20 cellular contexts compared by ENCODE assay signal in genomic region chr2:65121-65520, GRCh38. TPM values are rescaled to one million over a fixed set of nuclear protein-coding genes. Genes with fewer than 3 reads are reported as not detected.
"Had no signal": no experiment of that assay in that cellular context is flagged by ENCODE, and none has a peak within 500 bp of the region (broad histone marks: within the 10 kb centered on the region; RNA-seq: fewer than 3 reads in every experiment).

No MANE protein-coding gene starts in this region.

- H3K27ac ChIP-seq: colonic mucosa, heart left ventricle, neutrophil, spleen, tibial artery, upper lobe of left lung, uterus had no signal

- H3K4me3 ChIP-seq: colonic mucosa, heart left ventricle, spleen, tibial artery, upper lobe of left lung, uterus had no signal

- H3K4me1 ChIP-seq: heart left ventricle, spleen, tibial artery, upper lobe of left lung, uterus had no signal

- H3K36me3 ChIP-seq: colonic mucosa, heart left ventricle, neutrophil, spleen, tibial artery, upper lobe of left lung, uterus had no signal

- ATAC-seq: heart left ventricle; sciatic nerve; stimulated activated memory B cell treated with anti-CD40 and anti-IgM and Interleukin-4, amounts not matched to agents 10 μg/mL and 1 μg/mL and 100 μg/mL, for 72 hours had no signal

- H3K27me3 ChIP-seq: colonic mucosa, neutrophil, upper lobe of left lung, uterus had no signal

- H3K9me3 ChIP-seq: colonic mucosa, neutrophil, upper lobe of left lung, uterus had no signal

- DNase-seq: colonic mucosa; dermis blood vessel endothelial cell; erythroblast; heart left ventricle; hippocampal formation; mammary epithelial cell; posterior cingulate gyrus; spleen; stimulated activated CD4-positive, alpha-beta T cell treated with anti-CD3 and anti-CD28 coated beads, Interleukin-15, amount 100 ng/mL, for 24 hours; stimulated activated CD4-positive, alpha-beta T cell treated with anti-CD3 and anti-CD28 coated beads, Interleukin-1b, Interleukin-23, amount 100 ng/mL, for 48 hours; stimulated activated CD4-positive, alpha-beta T cell treated with anti-CD3 and anti-CD28 coated beads, Interleukin-4, amount 100 ng/mL, for 24 hours; tibial artery; upper lobe of left lung; uterus had no signal

RNA-seq across cellular contexts. Expression of gene FAM110C, which starts 18.8 kb away (rescaled TPM):
- total RNA-seq: endothelial cell of umbilical vein, glomerular endothelial cell, osteocyte had no signal
- polyA plus RNA-seq: endothelial cell of umbilical vein had no signal
